ENCODE assay signal across 13 cellular contexts in genomic region chr11:86931059-86931964, GRCh38. TPM values are rescaled to one million over a fixed set of nuclear protein-coding genes. Genes with fewer than 3 reads are reported as not detected.
DNase-seq lines count a peak whose midpoint lies in the region; ATAC-seq and TF ChIP-seq lines count a peak whose summit lies in the region.
"Had no signal": no experiment of that assay in that cellular context is flagged by ENCODE, and none has a peak within 500 bp of the region (broad histone marks: within the 10 kb centered on the region; RNA-seq: fewer than 3 reads in every experiment).

No MANE protein-coding gene starts in this region.

- H3K36me3 Mint-ChIP-seq in effector memory CD8-positive, alpha-beta T cell (ENCODE audit: insufficient read depth) = peaks cover 6% of the 10 kb centered on the region
- no peaks in the 10 kb centered on the region for H3K36me3 Mint-ChIP-seq in stimulated activated memory B cell treated with anti-CD40 and anti-IgM and Interleukin-4, amounts not matched to agents 10 μg/mL and 1 μg/mL and 100 μg/mL, for 72 hours
- H3K36me3 Mint-ChIP-seq: activated naive CD8-positive, alpha-beta T cell had no signal

- DNase-seq in ELR (ENCODE audit: low read depth) (peak; percentile 8), SJCRH30 (peak in 1 of 2 experiments; percentile 71), erythroblast (lab: John Stamatoyannopoulos, UW) (peak; percentile 77 to 90), osteoblast (ENCODE audit: insufficient read length, low spot score, missing footprints) (no peak), NCI-H1105 treated with DMSO at 0.1 percent for 48 hours (lab: John Stamatoyannopoulos, UW) (no peak)
- DNase-seq in effector memory CD8-positive, alpha-beta T cell = no peak
- DNase-seq: activated CD4-positive, CD25-positive, alpha-beta regulatory T cell treated with anti-CD3 and anti-CD28 coated beads, Interleukin-2, amount 50 U/mL, for 72 hours; SW 1271 had no signal

- peak overlapping the region; percentile 70 for H3K27ac ChIP-seq in SJCRH30
- peak overlapping the region; percentile 49 for H3K27ac ChIP-seq in osteoblast (ENCODE audit: low read depth, low read length)

- no peak for TF ChIP-seq POLR2A in erythroblast (IDR thresholded peaks at IDR 0.05; ENCODE audit: low read length)

- no peak overlapping the region for H3K27ac Mint-ChIP-seq in effector memory CD8-positive, alpha-beta T cell
- no peak overlapping the region for H3K27ac Mint-ChIP-seq in stimulated activated memory B cell treated with anti-CD40 and anti-IgM and Interleukin-4, amounts not matched to agents 10 μg/mL and 1 μg/mL and 100 μg/mL, for 72 hours
- H3K27ac Mint-ChIP-seq: activated naive CD8-positive, alpha-beta T cell; B cell had no signal

- H3K4me1 ChIP-seq in SJCRH30 = peaks cover 36% of the 10 kb centered on the region
- H3K4me1 ChIP-seq in osteoblast (ENCODE audit: insufficient read depth, low read length) = peaks cover 26% of the 10 kb centered on the region

- TF ChIP-seq CTCF in osteoblast (IDR thresholded peaks at IDR 0.05; ENCODE audit: extremely low read depth, low read depth, low read length) = no peak

- peak overlapping the region; percentile 36 for H3K4me2 ChIP-seq in osteoblast (ENCODE audit: insufficient read depth, low read length)

- ATAC-seq in effector memory CD8-positive, alpha-beta T cell (replicated peaks) = no peak
- no peak for ATAC-seq in stimulated activated memory B cell treated with anti-CD40 and anti-IgM and Interleukin-4, amounts not matched to agents 10 μg/mL and 1 μg/mL and 100 μg/mL, for 72 hours
- ATAC-seq in GM21447 (IDR thresholded peaks at IDR 0.05; ENCODE audit: unreplicated experiment) = no peak

- H3K4me3 Mint-ChIP-seq in effector memory CD8-positive, alpha-beta T cell = no peak overlapping the region
- no peak overlapping the region for H3K4me3 Mint-ChIP-seq in stimulated activated memory B cell treated with anti-CD40 and anti-IgM and Interleukin-4, amounts not matched to agents 10 μg/mL and 1 μg/mL and 100 μg/mL, for 72 hours
- H3K4me3 Mint-ChIP-seq: activated naive CD8-positive, alpha-beta T cell; B cell had no signal

- H3K4me1 Mint-ChIP-seq in effector memory CD8-positive, alpha-beta T cell (ENCODE audit: low read depth in 2 of 2) = peaks cover 0 to 3% of the 10 kb centered on the region in 2 donors
- no peaks in the 10 kb centered on the region for H3K4me1 Mint-ChIP-seq in stimulated activated memory B cell treated with anti-CD40 and anti-IgM and Interleukin-4, amounts not matched to agents 10 μg/mL and 1 μg/mL and 100 μg/mL, for 72 hours
- H3K4me1 Mint-ChIP-seq: B cell had no signal

- no peaks in the 10 kb centered on the region for H3K9me3 ChIP-seq in SJCRH30 (replicated peaks)
- H3K9me3 ChIP-seq in osteoblast (ENCODE audit: low read depth, low read length) = no peaks in the 10 kb centered on the region

- no peaks in the 10 kb centered on the region for H4K20me1 ChIP-seq in osteoblast (ENCODE audit: insufficient read depth, low read length)

- H3K27me3 ChIP-seq in SJCRH30 = no peaks in the 10 kb centered on the region
- H3K27me3 ChIP-seq in osteoblast (ENCODE audit: insufficient read depth, low read length) = no peaks in the 10 kb centered on the region

- no peaks in the 10 kb centered on the region for H3K27me3 Mint-ChIP-seq in effector memory CD8-positive, alpha-beta T cell
- H3K27me3 Mint-ChIP-seq in stimulated activated memory B cell treated with anti-CD40 and anti-IgM and Interleukin-4, amounts not matched to agents 10 μg/mL and 1 μg/mL and 100 μg/mL, for 72 hours = peaks cover 11% of the 10 kb centered on the region
- H3K27me3 Mint-ChIP-seq: activated naive CD8-positive, alpha-beta T cell; B cell had no signal

- no peaks in the 10 kb centered on the region for H3K9me3 Mint-ChIP-seq in effector memory CD8-positive, alpha-beta T cell
- H3K9me3 Mint-ChIP-seq in stimulated activated memory B cell treated with anti-CD40 and anti-IgM and Interleukin-4, amounts not matched to agents 10 μg/mL and 1 μg/mL and 100 μg/mL, for 72 hours = no peaks in the 10 kb centered on the region

- H3K79me2 ChIP-seq in osteoblast (ENCODE audit: insufficient read depth, low read length) = no peaks in the 10 kb centered on the region

- H2AFZ ChIP-seq in osteoblast (ENCODE audit: low read length) = no peak overlapping the region

- H3K36me3 ChIP-seq in SJCRH30 (no peaks in the 10 kb centered on the region), osteoblast (ENCODE audit: insufficient read depth, low read length) (no peaks in the 10 kb centered on the region)

- H3K4me3 ChIP-seq in SJCRH30 (peak overlapping the region; percentile 33), osteoblast (ENCODE audit: insufficient read depth, low read length) (no peak overlapping the region)
- H3K4me3 ChIP-seq: lung had no signal

RNA-seq across cellular contexts. Expression of gene FZD4, which starts 23.9 kb away (rescaled TPM):
- total RNA-seq in SJCRH30 (2014; rRNA removed; shearing (Covaris generic)) = 5.8 and 6.1 TPM in 2 replicates
- total RNA-seq in osteoblast = 12.7 and 16.2 TPM in 2 replicates

Comparison
In these comparisons a context has a peak if more than half of its experiments do, and no peak if none do; other contexts are left out.
1. DNase-seq: peak in ELR (single experiment) and erythroblast (2 of 2); none in osteoblast (single experiment), NCI-H1105 treated with DMSO at 0.1 percent for 48 hours (single experiment) and effector memory CD8-positive, alpha-beta T cell (0 of 3).